Comparison of ENCODE assay signal across 16 cellular contexts in the genomic region with DNA sequence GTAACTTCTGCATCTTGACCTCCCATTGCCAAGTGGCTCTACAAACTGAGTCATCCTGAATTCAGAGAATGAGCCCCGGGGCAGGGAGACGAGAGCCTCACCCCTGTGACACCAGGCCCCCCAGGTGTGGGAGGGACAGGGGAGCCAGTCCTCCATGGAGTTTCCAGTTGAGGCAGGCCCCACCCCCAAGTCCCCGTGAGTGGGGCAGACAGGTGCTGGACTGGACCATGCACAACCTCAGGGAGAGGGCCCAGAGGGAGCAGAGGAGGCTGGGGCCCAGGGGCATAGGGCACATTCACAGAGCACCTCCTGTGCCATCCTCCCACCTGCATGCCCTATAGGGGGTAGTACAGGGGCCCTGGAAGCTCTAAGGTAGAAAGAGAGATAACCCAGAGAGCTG.
DNase-seq lines count a peak whose midpoint lies in the region; FAIRE-seq and TF ChIP-seq lines count a peak whose summit lies in the region.
"Had no signal": no experiment of that assay in that cellular context is flagged by ENCODE, and none has a peak within 500 bp of the region (broad histone marks: within the 10 kb centered on the region; RNA-seq: fewer than 3 reads in every experiment).

No MANE protein-coding gene starts in this region.

- H3K36me3 Mint-ChIP-seq in nephron progenitor cell (ENCODE audit: low read depth), result no peaks in the 10 kb centered on the region

- H3K9ac ChIP-seq in H1 (replicated peaks in 1 of 4; ENCODE audit: extremely low read depth in 1 of 4, low read depth in 3 of 4, low read length in 3 of 4), result no peak overlapping the region
- H3K9ac ChIP-seq: GM23248 had no signal

- TF ChIP-seq POLR2A in H1 (IDR thresholded peaks at IDR 0.05; ENCODE audit: control extremely low read depth in 1 of 2, low read depth in 2 of 2, low read length in 2 of 2), result no peak

- no peaks in the 10 kb centered on the region for H3K36me3 ChIP-seq in H1 (ENCODE audit: control insufficient read depth in 2 of 4, insufficient read depth in 4 of 4, low read length in 3 of 4)

- H2AK5ac ChIP-seq in H1 (ENCODE audit: low read depth, low read length), result no peak overlapping the region

- H3K4me3 ChIP-seq in H1 (ENCODE audit: extremely low read depth in 1 of 4, insufficient read depth in 2 of 4, low read depth in 3 of 4, low read length in 4 of 4), result no peak overlapping the region
- H3K4me3 ChIP-seq: GM23248 had no signal

- 80% methylated on average over 3 of the region's 3 CpGs; no CpG with 5 or more reads in 1 of the 2 experiments for WGBS in H1 (ENCODE audit: extremely low coverage in 1 of 2, insufficient coverage in 1 of 2, insufficient read length in 1 of 2, insufficient replicate concordance in 2 of 2, low coverage in 1 of 2, low lambda C conversion rate in 2 of 2, missing lambda C conversion rate in 1 of 2), 2 experiments

- H3K18ac ChIP-seq in H1 (ENCODE audit: extremely low read depth, low read length), result no peak overlapping the region

- H2AFZ ChIP-seq in H1 (ENCODE audit: low read length), result no peak overlapping the region
- H2AFZ ChIP-seq: GM23248 had no signal

- TF ChIP-seq RAD21 in H1 (IDR thresholded peaks at IDR 0.05 in 1 of 2, conservative IDR thresholded peaks at IDR 0.05 in 1 of 2; ENCODE audit: low read depth in 2 of 2, low read length in 2 of 2), result no peak

- peaks cover 9% of the 10 kb centered on the region; the same call in 1 of the 2 replicates for H3K23me2 ChIP-seq in H1 (ENCODE audit: low read depth, low read length)

- H3K27ac ChIP-seq in H1 (ENCODE audit: low read depth, low read length), result no peak overlapping the region
- H3K27ac ChIP-seq: GM23248 had no signal

- FAIRE-seq in H1 (lab: Jason Lieb, UNC), result no peak
- FAIRE-seq: GM12891, GM18507, GM19239 had no signal

- DNase-seq in H1 (ENCODE audit: low read depth in 1 of 2, low spot score in 2 of 2), result no peak
- peak; percentile 67 for DNase-seq in islet precursor cell
- DNase-seq in nephron progenitor cell, result no peak
- no peak for DNase-seq in HK-2 (ENCODE audit: unreplicated experiment)
- no peak for DNase-seq in amniotic stem cell (lab: John Stamatoyannopoulos, UW)
- DNase-seq in SHP77 treated with DMSO at 0.1 percent for 48 hours (lab: John Stamatoyannopoulos, UW), result no peak
- DNase-seq: C1 segment of cervical spinal cord; CD4-positive, alpha-beta memory T cell; COR-L47; DMS79 treated with DMSO at 0.1 percent for 48 hours; GF-D8; GM23248; H9 had no signal

- no peak overlapping the region for H3K4me2 ChIP-seq in H1 (ENCODE audit: insufficient read depth in 1 of 2, low read depth in 2 of 2, low read length in 2 of 2)

- TF ChIP-seq EP300 in H1 (IDR thresholded peaks at IDR 0.05; ENCODE audit: borderline replicate concordance in 1 of 2, low read depth in 2 of 2, low read length in 2 of 2), result no peak

- no peak overlapping the region for H2BK12ac ChIP-seq in H1 (ENCODE audit: low read depth, low read length)

- peak overlapping the region; percentile 68; the same call in 1 of the 2 replicates for H4K8ac ChIP-seq in H1 (ENCODE audit: extremely low read depth, insufficient read depth, low read length)

- H2BK120ac ChIP-seq in H1 (replicated peaks; ENCODE audit: low read depth, low read length), result no peak overlapping the region

- H3K14ac ChIP-seq in H1 (ENCODE audit: insufficient read length), result no peak overlapping the region

- H3K9me3 ChIP-seq in H1 (ENCODE audit: insufficient read depth in 2 of 2, low read depth in 1 of 2, low read length in 1 of 2), result no peaks in the 10 kb centered on the region

- no peak overlapping the region for H3K4ac ChIP-seq in H1 (replicated peaks; ENCODE audit: insufficient read length, low read depth, low read length)

- H3K27me3 ChIP-seq in H1 (replicated peaks in 1 of 4; ENCODE audit: control insufficient read depth in 3 of 4, extremely low read depth in 1 of 4, insufficient read depth in 3 of 4, low read length in 3 of 4), result no peaks in the 10 kb centered on the region

- H3K9me3 Mint-ChIP-seq in nephron progenitor cell, result peaks cover 3% of the 10 kb centered on the region
- H3K9me3 Mint-ChIP-seq: H9 had no signal

- peaks cover 21% of the 10 kb centered on the region for H3K27me3 Mint-ChIP-seq in nephron progenitor cell (ENCODE audit: low read depth, poor library complexity)
- H3K27me3 Mint-ChIP-seq: CD4-positive, alpha-beta memory T cell had no signal

- CTCF ChIA-PET in H1 (lab: Charles Lee; ENCODE audit: partially characterized antibody), result interaction anchor here (0.6 to 1.1 kb wide), 4 partner anchors 14 to 342 kb away, joined by 3 to 4 read pairs (median 4); no protein-coding TSS in a partner anchor

- H3K56ac ChIP-seq in H1 (replicated peaks; ENCODE audit: insufficient read length, low read depth, low read length), result no peak overlapping the region

- no peak overlapping the region for H4K91ac ChIP-seq in H1 (replicated peaks; ENCODE audit: insufficient read length, low read length)

- no peak overlapping the region for H3K23ac ChIP-seq in H1 (ENCODE audit: insufficient read length)

- peaks cover 0 to 2% (median 0%) of the 10 kb centered on the region in 4 experiments; a peak in 1 of 7 replicates for H3K4me1 ChIP-seq in H1 (replicated peaks in 1 of 4; ENCODE audit: control insufficient read depth in 3 of 4, insufficient read depth in 4 of 4, low read length in 3 of 4)

- peaks cover 0 to 3% of the 10 kb centered on the region in 2 experiments for H4K20me1 ChIP-seq in H1 (replicated peaks in 1 of 2; ENCODE audit: control insufficient read depth in 1 of 2, insufficient read depth in 2 of 2, low read length in 2 of 2)

- no peak overlapping the region for H4K5ac ChIP-seq in H1 (ENCODE audit: insufficient read length, low read depth, low read length)

- TF ChIP-seq CTCF in H1 (IDR thresholded peaks at IDR 0.05; ENCODE audit: control extremely low read depth in 1 of 3, insufficient read depth in 1 of 3, low read depth in 1 of 3, low read length in 3 of 3) (no peak), nephron progenitor cell (IDR thresholded peaks at IDR 0.05) (no peak)

- no peak overlapping the region for H2BK5ac ChIP-seq in H1 (ENCODE audit: low read depth, low read length)

- H3K79me2 ChIP-seq in H1 (ENCODE audit: control insufficient read depth in 1 of 2, insufficient read depth in 2 of 2, low read length in 2 of 2), result no peaks in the 10 kb centered on the region

- H2BK20ac ChIP-seq in H1 (ENCODE audit: low read length), result no peak overlapping the region

- H2BK15ac ChIP-seq in H1 (ENCODE audit: low read length), result no peak overlapping the region

- POLR2A ChIA-PET in H1 (lab: Charles Lee; ENCODE audit: partially characterized antibody), result no interaction called here

- H3K4me1 Mint-ChIP-seq in nephron progenitor cell, result peaks cover 27% of the 10 kb centered on the region

- no peaks in the 10 kb centered on the region for H3K79me1 ChIP-seq in H1 (ENCODE audit: low read depth, low read length)

- H3K4me3 Mint-ChIP-seq in nephron progenitor cell, result no peak overlapping the region
- H3K4me3 Mint-ChIP-seq: CD4-positive, alpha-beta memory T cell; H9 had no signal

- H3K27ac Mint-ChIP-seq in nephron progenitor cell, result peak overlapping the region; percentile 85
- H3K27ac Mint-ChIP-seq: H9 had no signal

TF ChIP-seq in H1, 55 proteins besides CTCF, POLR2A, EP300 and RAD21:
- TF ChIP-seq EZH2 (IDR thresholded peaks at IDR 0.05; ENCODE audit: low read depth, low read length, severe bottlenecking) (no peak), TAF1 (IDR thresholded peaks at IDR 0.05; ENCODE audit: low read depth, low read length) (no peak), SIX5 (IDR thresholded peaks at IDR 0.05; ENCODE audit: low read depth, low read length) (no peak), HDAC2 (IDR thresholded peaks at IDR 0.05; ENCODE audit: borderline replicate concordance in 1 of 2, low read depth in 2 of 2, low read length in 2 of 2) (no peak), TEAD4 (IDR thresholded peaks at IDR 0.05; ENCODE audit: low read depth, low read length) (no peak), CREB1 (IDR thresholded peaks at IDR 0.05) (no peak), SRF (IDR thresholded peaks at IDR 0.05; ENCODE audit: low read depth, low read length) (no peak), JUN (IDR thresholded peaks at IDR 0.05; ENCODE audit: low read depth, low read length) (no peak), NRF1 (IDR thresholded peaks at IDR 0.05; ENCODE audit: low read depth, low read length) (no peak), KDM1A (IDR thresholded peaks at IDR 0.05; ENCODE audit: borderline replicate concordance, low read length) (no peak), BACH1 (IDR thresholded peaks at IDR 0.05; ENCODE audit: low read length) (no peak), ASH2L (IDR thresholded peaks at IDR 0.05; ENCODE audit: low read length) (no peak), ATF3 (IDR thresholded peaks at IDR 0.05; ENCODE audit: insufficient read depth, low read depth, low read length) (no peak), USF2 (IDR thresholded peaks at IDR 0.05; ENCODE audit: low read length) (no peak)
- TF ChIP-seq, protein P1, sequence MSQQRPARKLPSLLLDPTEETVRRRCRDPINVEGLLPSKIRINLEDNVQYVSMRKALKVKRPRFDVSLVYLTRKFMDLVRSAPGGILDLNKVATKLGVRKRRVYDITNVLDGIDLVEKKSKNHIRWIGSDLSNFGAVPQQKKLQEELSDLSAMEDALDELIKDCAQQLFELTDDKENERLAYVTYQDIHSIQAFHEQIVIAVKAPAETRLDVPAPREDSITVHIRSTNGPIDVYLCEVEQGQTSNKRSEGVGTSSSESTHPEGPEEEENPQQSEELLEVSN (IDR thresholded peaks at IDR 0.05), result no peak
- TF ChIP-seq, protein P2, sequence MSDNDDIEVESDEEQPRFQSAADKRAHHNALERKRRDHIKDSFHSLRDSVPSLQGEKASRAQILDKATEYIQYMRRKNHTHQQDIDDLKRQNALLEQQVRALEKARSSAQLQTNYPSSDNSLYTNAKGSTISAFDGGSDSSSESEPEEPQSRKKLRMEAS (IDR thresholded peaks at IDR 0.05), result no peak
